ENCODE assay signal across 18 cellular contexts in genomic region chr1:151616505-151616849, GRCh38. TPM values are rescaled to one million over a fixed set of nuclear protein-coding genes. Genes with fewer than 3 reads are reported as not detected.
DNase-seq lines count a peak whose midpoint lies in the region; ATAC-seq, FAIRE-seq and TF ChIP-seq lines count a peak whose summit lies in the region.
"Had no signal": no experiment of that assay in that cellular context is flagged by ENCODE, and none has a peak within 500 bp of the region (broad histone marks: within the 10 kb centered on the region; RNA-seq: fewer than 3 reads in every experiment).

No MANE protein-coding gene starts in this region.

- H3K9me3 Mint-ChIP-seq in activated T-cell treated with anti-CD3 and anti-CD28 coated beads, Interleukin-2, amount 50 U/mL, for 24 hours: no peaks in the 10 kb centered on the region
- H3K9me3 Mint-ChIP-seq: natural killer cell had no signal

- H3K23ac ChIP-seq in IMR-90 (ENCODE audit: low read depth, low read length): no peak overlapping the region

- H2BK20ac ChIP-seq in IMR-90 (ENCODE audit: low read depth, low read length): no peak overlapping the region

- no peak for ATAC-seq in IMR-90 (ENCODE audit: low read depth)
- no peak for ATAC-seq in HepG2
- no peak for ATAC-seq in GM21528 (IDR thresholded peaks at IDR 0.05; ENCODE audit: low FRiP score, unreplicated experiment)
- ATAC-seq: body of pancreas, natural killer cell had no signal

- no peak overlapping the region for H4K8ac ChIP-seq in IMR-90 (ENCODE audit: low read depth in 2 of 2, low read length in 2 of 2)

- H3K4ac ChIP-seq in IMR-90 (ENCODE audit: low read depth, low read length): no peak overlapping the region

- H3K4me1 ChIP-seq in IMR-90 (ENCODE audit: control insufficient read depth, insufficient read depth, low read length): peaks cover 17% of the 10 kb centered on the region
- peaks cover 27% of the 10 kb centered on the region for H3K4me1 ChIP-seq in mammary epithelial cell (ENCODE audit: insufficient read depth, low read length)
- H3K4me1 ChIP-seq in osteoblast (ENCODE audit: insufficient read depth, low read length): peaks cover 32% of the 10 kb centered on the region
- peaks cover 73% of the 10 kb centered on the region for H3K4me1 ChIP-seq in HepG2 (ENCODE audit: insufficient read depth, low read length)

- H3K9me1 ChIP-seq in IMR-90 (ENCODE audit: insufficient read depth, low read length): peaks cover 9% of the 10 kb centered on the region; the same call in 1 of the 2 replicates

- H4K91ac ChIP-seq in IMR-90 (ENCODE audit: insufficient read depth, low read depth, low read length): no peak overlapping the region

- peaks cover 72% of the 10 kb centered on the region for H3K4me1 Mint-ChIP-seq in activated T-cell treated with anti-CD3 and anti-CD28 coated beads, Interleukin-2, amount 50 U/mL, for 24 hours (ENCODE audit: low read depth)

- no peak for FAIRE-seq in HepG2 (lab: Jason Lieb, UNC)

- H3K4me3 ChIP-seq in IMR-90 (ENCODE audit: insufficient read depth, low read depth, low read length) (no peak overlapping the region), mammary epithelial cell (replicated peaks in 1 of 3; ENCODE audit: insufficient read depth in 1 of 3, low read depth in 2 of 3, low read length in 3 of 3) (peak overlapping the region in 1 of 3 experiments; percentile 1), osteoblast (ENCODE audit: insufficient read depth, low read length) (no peak overlapping the region), HepG2 (replicated peaks in 1 of 3; ENCODE audit: insufficient read depth in 1 of 3, low read depth in 2 of 3, low read length in 3 of 3) (no peak overlapping the region)
- H3K4me3 ChIP-seq: body of pancreas, lung, thyroid gland had no signal

- no peak for TF ChIP-seq RAD21 in IMR-90 (IDR thresholded peaks at IDR 0.05; ENCODE audit: low read length)
- TF ChIP-seq RAD21 in HepG2 (CRISPR knock-in tag; IDR thresholded peaks at IDR 0.05): no peak

- H3K27ac Mint-ChIP-seq in activated T-cell treated with anti-CD3 and anti-CD28 coated beads, Interleukin-2, amount 50 U/mL, for 24 hours: peak overlapping the region; percentile 86
- H3K27ac Mint-ChIP-seq: natural killer cell had no signal

- no peak overlapping the region for H3K56ac ChIP-seq in IMR-90 (ENCODE audit: extremely low read depth, insufficient read depth, low read length)

- dilution Hi-C loops in IMR-90 (cut with HindIII; ENCODE audit: low sequenced_read_pairs, unreplicated experiment): no loop called here
- dilution Hi-C loops in mammary epithelial cell (cut with HindIII; ENCODE audit: low sequenced_read_pairs): loop anchor here (5.0 kb wide), 1 partner anchor 221 kb away; the partner anchor contains the start of gene C2CD4D

- DNase-seq in activated T-cell treated with anti-CD3 and anti-CD28 coated beads, Interleukin-2, amount 50 U/mL, for 24 hours: no peak
- DNase-seq in activated T-cell treated with anti-CD3 and anti-CD28 coated beads for 4 hours (no peak), IMR-90 (peak; percentile 52), mammary epithelial cell (peak; percentile 50), osteoblast (ENCODE audit: insufficient read length, low spot score, missing footprints) (no peak), HepG2 (ENCODE audit: low spot score) (no peak), SHP77 (lab: John Stamatoyannopoulos, UW) (no peak)
- DNase-seq: activated CD4-positive, alpha-beta T cell treated with anti-CD3 and anti-CD28 coated beads, Interleukin-2, amount 50 U/mL, for 1 hour; body of pancreas; MV-4-11; natural killer cell; NCI-H748 treated with DMSO at 0.1 percent for 48 hours; retina; SIG-M5; T-helper 9 cell; thyroid gland had no signal

- H3K36me3 ChIP-seq in IMR-90 (ENCODE audit: control insufficient read depth, insufficient read depth, low read length): no peaks in the 10 kb centered on the region
- no peaks in the 10 kb centered on the region for H3K36me3 ChIP-seq in mammary epithelial cell (ENCODE audit: insufficient read depth, low read length)
- no peaks in the 10 kb centered on the region for H3K36me3 ChIP-seq in osteoblast (ENCODE audit: insufficient read depth, low read length)
- no peaks in the 10 kb centered on the region for H3K36me3 ChIP-seq in HepG2 (replicated peaks in 1 of 2; ENCODE audit: control insufficient read depth in 1 of 2, insufficient read depth in 2 of 2, low read length in 2 of 2)
- H3K36me3 ChIP-seq: thyroid gland had no signal

- no peaks in the 10 kb centered on the region for H3K27me3 Mint-ChIP-seq in activated T-cell treated with anti-CD3 and anti-CD28 coated beads, Interleukin-2, amount 50 U/mL, for 24 hours

- H3K9ac ChIP-seq in IMR-90 (ENCODE audit: low read depth, low read length): no peak overlapping the region
- H3K9ac ChIP-seq in mammary epithelial cell (ENCODE audit: insufficient read depth, low read length): no peak overlapping the region
- H3K9ac ChIP-seq in HepG2 (ENCODE audit: insufficient read depth, low read depth, low read length): no peak overlapping the region

- no peak overlapping the region for H2AK5ac ChIP-seq in IMR-90 (ENCODE audit: low read depth, low read length)

- H3K79me1 ChIP-seq in IMR-90 (ENCODE audit: low read depth in 1 of 2, low read length in 2 of 2): peaks cover 25 to 80% of the 10 kb centered on the region in 2 experiments

- POLR2A ChIA-PET in IMR-90 (lab: Charles Lee; ENCODE audit: unreplicated experiment): no interaction called here
- POLR2A ChIA-PET in HepG2 (lab: Yijun Ruan, JAX): no interaction called here

- H2AK9ac ChIP-seq in IMR-90 (replicated peaks; ENCODE audit: low read depth, low read length, poor library complexity): no peak overlapping the region

- TF ChIP-seq POLR2A in IMR-90 (IDR thresholded peaks at IDR 0.05; ENCODE audit: low read depth, low read length): no peak
- TF ChIP-seq POLR2A in HepG2 (IDR thresholded peaks at IDR 0.05; ENCODE audit: insufficient read depth in 1 of 2, low read depth in 2 of 2, low read length in 2 of 2): no peak

- H2BK120ac ChIP-seq in IMR-90 (ENCODE audit: low read depth, low read length): no peak overlapping the region

- TF ChIP-seq EP300 in HepG2 (IDR thresholded peaks at IDR 0.05; ENCODE audit: low read depth in 2 of 2, low read length in 2 of 2): no peak
- no peak for TF ChIP-seq EP300 in HepG2 (CRISPR knock-in tag; IDR thresholded peaks at IDR 0.05; ENCODE audit: borderline replicate concordance)

- TF ChIP-seq CTCF in IMR-90 (conservative IDR thresholded peaks at IDR 0.05; ENCODE audit: low read depth, low read length) (no peak), mammary epithelial cell (conservative IDR thresholded peaks at IDR 0.05 in 1 of 2, IDR thresholded peaks at IDR 0.05 in 1 of 2; ENCODE audit: extremely low read depth in 1 of 2, insufficient read depth in 1 of 2, low read depth in 1 of 2, low read length in 2 of 2) (no peak), osteoblast (IDR thresholded peaks at IDR 0.05; ENCODE audit: extremely low read depth, low read depth, low read length) (no peak), HepG2 (CRISPR knock-in tag; IDR thresholded peaks at IDR 0.05) (no peak)

- BruUV-seq in IMR-90 (replicated peaks; lab: Mats Ljungman, UMichigan): no TSS peak
- BruUV-seq in mammary epithelial cell (replicated peaks; lab: Mats Ljungman, UMichigan): no TSS peak
- no TSS peak for BruUV-seq in HepG2 (replicated peaks; lab: Mats Ljungman, UMichigan)

- no peak overlapping the region for H4K5ac ChIP-seq in IMR-90 (ENCODE audit: low read depth, low read length)

- H2BK5ac ChIP-seq in IMR-90 (ENCODE audit: low read depth, low read length, poor library complexity, severe bottlenecking): no peak overlapping the region

- H2BK15ac ChIP-seq in IMR-90 (ENCODE audit: low read depth, low read length): no peak overlapping the region

- no peaks in the 10 kb centered on the region for H3K9me3 ChIP-seq in IMR-90 (ENCODE audit: control insufficient read depth, insufficient read depth, low read length)
- no peaks in the 10 kb centered on the region for H3K9me3 ChIP-seq in mammary epithelial cell (replicated peaks; ENCODE audit: insufficient read depth, low read length)
- no peaks in the 10 kb centered on the region for H3K9me3 ChIP-seq in osteoblast (ENCODE audit: low read depth, low read length)
- H3K9me3 ChIP-seq in HepG2 (ENCODE audit: low read length): no peaks in the 10 kb centered on the region
- H3K9me3 ChIP-seq: body of pancreas, thyroid gland had no signal

- no peak overlapping the region for H3K18ac ChIP-seq in IMR-90 (ENCODE audit: low read depth, low read length)

- H3K14ac ChIP-seq in IMR-90 (replicated peaks; ENCODE audit: low read depth, low read length): no peak overlapping the region

- H3K27ac ChIP-seq in IMR-90 (ENCODE audit: insufficient read depth, low read length) (no peak overlapping the region), mammary epithelial cell (ENCODE audit: insufficient read depth, low read depth, low read length) (peak overlapping the region; percentile 25), osteoblast (ENCODE audit: low read depth, low read length) (no peak overlapping the region), HepG2 (ENCODE audit: extremely low read length, insufficient read depth, low read length) (no peak overlapping the region)
- H3K27ac ChIP-seq: body of pancreas, thyroid gland had no signal

- CTCF ChIA-PET in IMR-90 (lab: Yijun Ruan, JAX): no interaction called here
- CTCF ChIA-PET in mammary epithelial cell (lab: Charles Lee; ENCODE audit: low non-redundant PET): no interaction called here
- CTCF ChIA-PET in HepG2 (lab: Yijun Ruan, JAX; ENCODE audit: low intra/inter-chr PET ratio, low total read pairs): no interaction called here

- peak overlapping the region; percentile 12 for H3K4me3 Mint-ChIP-seq in activated T-cell treated with anti-CD3 and anti-CD28 coated beads, Interleukin-2, amount 50 U/mL, for 24 hours
- H3K4me3 Mint-ChIP-seq: natural killer cell had no signal

- H2AFZ ChIP-seq in IMR-90 (replicated peaks; ENCODE audit: low read length, poor library complexity): no peak overlapping the region
- no peak overlapping the region for H2AFZ ChIP-seq in mammary epithelial cell (ENCODE audit: low read depth, low read length)
- H2AFZ ChIP-seq in osteoblast (ENCODE audit: low read length): no peak overlapping the region
- H2AFZ ChIP-seq in HepG2 (ENCODE audit: low read length): no peak overlapping the region

- in situ Hi-C loops in IMR-90 (cut with MboI; ENCODE audit: low sequenced_read_pairs) (no loop called here), mammary epithelial cell (cut with MboI; ENCODE audit: low sequenced_read_pairs in 2 of 2) (no loop called here), HepG2 (cut with HindIII; ENCODE audit: extremely low pct_ligation_motif_present, low pct_unique_long_range_greater_than_20kb) (no loop called here)

- H3K36me3 Mint-ChIP-seq in activated T-cell treated with anti-CD3 and anti-CD28 coated beads, Interleukin-2, amount 50 U/mL, for 24 hours (ENCODE audit: low read depth): peaks cover 20% of the 10 kb centered on the region
- H3K36me3 Mint-ChIP-seq: natural killer cell had no signal

- H3K4me2 ChIP-seq in IMR-90 (ENCODE audit: low read depth, low read length) (peak overlapping the region; percentile 21; the same call in 1 of the 2 replicates), mammary epithelial cell (ENCODE audit: insufficient read depth, low read depth, low read length) (peak overlapping the region; percentile 67), osteoblast (ENCODE audit: insufficient read depth, low read length) (peak overlapping the region; percentile 10), HepG2 (ENCODE audit: low read depth, low read length) (no peak overlapping the region)

- WGBS in IMR-90 (ENCODE audit: extremely low coverage in 2 of 2, insufficient read length in 1 of 2), 2 experiments: no CpG with 5 or more reads among the region's 3 CpGs
- WGBS in mammary epithelial cell (ENCODE audit: low coverage, missing lambda C conversion rate): 37% methylated on average over 3 of the region's 3 CpGs
- 98% methylated on average over 3 of the region's 3 CpGs for WGBS in HepG2 (ENCODE audit: low lambda C conversion rate)

- H3K79me2 ChIP-seq in mammary epithelial cell (ENCODE audit: insufficient read depth, low read length) (peaks cover 68% of the 10 kb centered on the region), osteoblast (ENCODE audit: insufficient read depth, low read length) (peaks cover 77% of the 10 kb centered on the region), HepG2 (ENCODE audit: insufficient read depth, low read length) (peaks cover 35% of the 10 kb centered on the region)

- H4K20me1 ChIP-seq in IMR-90 (ENCODE audit: insufficient read depth, low read length): peaks cover 19% of the 10 kb centered on the region; the same call in 1 of the 2 replicates
- no peaks in the 10 kb centered on the region for H4K20me1 ChIP-seq in mammary epithelial cell (ENCODE audit: insufficient read depth, low read length)
- peaks cover 26% of the 10 kb centered on the region for H4K20me1 ChIP-seq in osteoblast (ENCODE audit: insufficient read depth, low read length)
- no peaks in the 10 kb centered on the region for H4K20me1 ChIP-seq in HepG2 (ENCODE audit: insufficient read depth, low read length)

- H3K27me3 ChIP-seq in IMR-90 (ENCODE audit: control insufficient read depth, insufficient read depth, low read length) (no peaks in the 10 kb centered on the region), mammary epithelial cell (ENCODE audit: insufficient read depth, low read length) (no peaks in the 10 kb centered on the region), osteoblast (ENCODE audit: insufficient read depth, low read length) (no peaks in the 10 kb centered on the region), HepG2 (ENCODE audit: control insufficient read depth in 1 of 2, insufficient read depth in 2 of 2, low read length in 2 of 2) (no peaks in the 10 kb centered on the region)
- H3K27me3 ChIP-seq: body of pancreas, thyroid gland had no signal

- intact Hi-C loops in IMR-90 (cut with micrococcal nuclease): no loop called here
- intact Hi-C loops in mammary epithelial cell (cut with micrococcal nuclease): no loop called here
- intact Hi-C loops in HepG2 (cut with micrococcal nuclease; ENCODE audit: unreplicated experiment): no loop called here

RNA-seq across cellular contexts. Expression of gene SNX27, which starts 4.6 kb away (rescaled TPM):
- total RNA-seq in IMR-90 (2012; rRNA removed): 25.6 and 34.4 TPM in 2 replicates
- polyA plus RNA-seq in IMR-90 (2012; rRNA removed): 9.3 and 12.3 TPM in 2 replicates
- 4.6 and 5.4 TPM in 2 replicates for polyA plus RNA-seq in IMR-90 (2012; cell fraction: cytosol; rRNA removed)
- 6.0 and 17.1 TPM in 2 replicates for polyA plus RNA-seq in IMR-90 (2012; cell fraction: nucleus; rRNA removed; ENCODE audit: low replicate concordance)
- total RNA-seq in mammary epithelial cell: 10 to 100 TPM; 22.7 to 25.5 TPM
- polyA plus RNA-seq in mammary epithelial cell: 12.1 TPM
- polyA minus RNA-seq in mammary epithelial cell: 43.2 TPM
- total RNA-seq in osteoblast: 23.5 and 25.6 TPM in 2 replicates
- 17.8 and 22.8 TPM in 2 replicates for total RNA-seq in HepG2 (2016; rRNA removed; fragmentation: Illumina TruSeq; extraction: Trizol)
- total RNA-seq in HepG2 (2016; cell fraction: cytosol; rRNA removed; fragmentation: Illumina TruSeq; extraction: Trizol; ENCODE audit: low read depth): 26.3 and 28.9 TPM in 2 replicates
- 18.5 and 19.3 TPM in 2 replicates for total RNA-seq in HepG2 (2016; cell fraction: insoluble cytoplasmic fraction; rRNA removed; fragmentation: Illumina TruSeq; extraction: Trizol)
- 12.7 and 13.8 TPM in 2 replicates for total RNA-seq in HepG2 (2016; cell fraction: membrane; rRNA removed; fragmentation: Illumina TruSeq; extraction: Trizol)
- total RNA-seq in HepG2 (2016; cell fraction: nucleus; rRNA removed; fragmentation: Illumina TruSeq; extraction: Trizol): 17.2 and 20.1 TPM in 2 replicates
- polyA plus RNA-seq in HepG2 (2011; rRNA removed): 14.4 and 14.5 TPM in 2 replicates
- 7.9 and 10.9 TPM in 2 replicates for polyA plus RNA-seq in HepG2 (2011; cell fraction: cytosol; rRNA removed)
- polyA plus RNA-seq in HepG2 (2011; cell fraction: nucleus; rRNA removed): 10.0 and 12.0 TPM in 2 replicates
- polyA plus RNA-seq in HepG2 (2012): 4.5 and 5.2 TPM in 2 replicates
- 0.61 and 0.63 TPM in 2 replicates for polyA plus RNA-seq in HepG2 (2016; cell fraction: cytosol; fragmentation: Illumina TruSeq; extraction: Trizol; ENCODE audit: low read depth)
- polyA plus RNA-seq in HepG2 (2016; cell fraction: insoluble cytoplasmic fraction; fragmentation: Illumina TruSeq; extraction: Trizol; ENCODE audit: low read depth): 11.0 and 13.2 TPM in 2 replicates
- polyA plus RNA-seq in HepG2 (2016; cell fraction: membrane; fragmentation: Illumina TruSeq; extraction: Trizol; ENCODE audit: low read depth): 1.9 and 2.3 TPM in 2 replicates
- polyA plus RNA-seq in HepG2 (2016; cell fraction: nucleus; fragmentation: Illumina TruSeq; extraction: Trizol; ENCODE audit: insufficient read depth, low read depth): 16.5 and 19.9 TPM in 2 replicates
- 22.1 and 26.3 TPM in 2 replicates for polyA minus RNA-seq in HepG2 (2011; rRNA and poly(A)+ RNA removed; ENCODE audit: low replicate concordance)
- 17.5 and 23.0 TPM in 2 replicates for polyA minus RNA-seq in HepG2 (2011; cell fraction: cytosol; rRNA and poly(A)+ RNA removed)
- polyA minus RNA-seq in HepG2 (2011; cell fraction: nucleus; rRNA and poly(A)+ RNA removed): 21.8 and 26.6 TPM in 2 replicates

Comparison
In these comparisons a context has a peak if more than half of its experiments do, and no peak if none do; other contexts are left out.
1. DNase-seq: peak in IMR-90 (single experiment) and mammary epithelial cell (single experiment); none in activated T-cell treated with anti-CD3 and anti-CD28 coated beads, Interleukin-2, amount 50 U/mL, for 24 hours (single experiment), activated T-cell treated with anti-CD3 and anti-CD28 coated beads for 4 hours (single experiment), osteoblast (single experiment), HepG2 (single experiment) and SHP77 (0 of 2).